ENCODE assay signal across 28 cellular contexts in the genomic region with DNA sequence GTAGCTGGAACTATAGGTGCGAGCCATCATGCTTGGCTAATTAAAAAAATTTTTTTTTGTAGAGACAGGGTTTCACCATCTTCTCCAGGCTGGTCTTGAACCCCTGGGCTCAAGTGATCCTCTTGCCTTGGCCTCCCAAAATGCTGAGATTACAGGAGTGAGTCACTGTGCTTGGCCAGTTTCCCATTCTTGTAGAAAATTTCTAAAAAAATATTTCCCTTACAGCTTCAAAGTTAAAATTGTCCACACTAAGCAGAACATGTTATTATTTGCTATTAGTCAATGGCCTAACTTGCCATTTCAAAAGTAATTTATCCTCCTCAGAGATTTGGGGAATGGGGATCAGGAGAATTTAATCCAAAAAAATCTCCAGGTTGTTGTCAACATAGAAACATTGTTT. TPM values are rescaled to one million over a fixed set of nuclear protein-coding genes. Genes with fewer than 3 reads are reported as not detected.
DNase-seq lines count a peak whose midpoint lies in the region; ATAC-seq, FAIRE-seq and TF ChIP-seq lines count a peak whose summit lies in the region.
"Had no signal": no experiment of that assay in that cellular context is flagged by ENCODE, and none has a peak within 500 bp of the region (broad histone marks: within the 10 kb centered on the region; RNA-seq: fewer than 3 reads in every experiment).

No MANE protein-coding gene starts in this region.

- H3K27ac ChIP-seq in layer of hippocampus (ENCODE audit: low read depth, low read length) (peak overlapping the region; percentile 44), subcutaneous abdominal adipose tissue (ENCODE audit: low read depth, low read length) (peak overlapping the region; percentile 66), small intestine (ENCODE audit: low read depth in 1 of 2, low read length in 1 of 2) (peak overlapping the region in 1 of 2 donors; percentile 10)
- H3K27ac ChIP-seq: neural progenitor cell, SJSA1 had no signal

- H3K27me3 ChIP-seq in layer of hippocampus (ENCODE audit: control insufficient read depth, insufficient read depth, low read length) (no peaks in the 10 kb centered on the region), subcutaneous abdominal adipose tissue (ENCODE audit: control insufficient read depth in 5 of 5, insufficient read depth in 4 of 5, low read length in 5 of 5) (no peaks in the 10 kb centered on the region), small intestine (ENCODE audit: control insufficient read depth in 2 of 2, insufficient read depth in 2 of 2, low read length in 2 of 2) (no peaks in the 10 kb centered on the region)
- H3K27me3 ChIP-seq: heart right ventricle, neural progenitor cell, SJSA1, stomach had no signal

- no peak overlapping the region for H3K27ac Mint-ChIP-seq in activated naive CD8-positive, alpha-beta T cell treated with anti-CD3 and anti-CD28 coated beads, Interleukin-2, amount 50 U/mL, for 24 hours
- H3K27ac Mint-ChIP-seq: activated naive CD4-positive, alpha-beta T cell treated with anti-CD3 and anti-CD28 coated beads, Interleukin-2, amount 50 U/mL, for 24 hours; CD4-positive, alpha-beta T cell; GM23338; HFFc6; neural progenitor cell; T-cell had no signal

- H3K36me3 ChIP-seq in subcutaneous abdominal adipose tissue (ENCODE audit: control insufficient read depth in 5 of 5, insufficient read depth in 5 of 5, low read length in 5 of 5) (peaks cover 0 to 2% (median 0%) of the 10 kb centered on the region in 5 donors), small intestine (ENCODE audit: control insufficient read depth in 2 of 2, insufficient read depth in 2 of 2, low read length in 2 of 2) (peaks cover 1 to 2% of the 10 kb centered on the region in 2 donors)
- H3K36me3 ChIP-seq: SJSA1 had no signal

- no peak for FAIRE-seq in small intestine (lab: Jason Lieb, UNC)

- H3K9ac ChIP-seq in subcutaneous abdominal adipose tissue (ENCODE audit: low read length in 5 of 5), result no peak overlapping the region
- H3K9ac ChIP-seq: neural progenitor cell had no signal

- TF ChIP-seq CTCF in cardiac fibroblast (IDR thresholded peaks at IDR 0.05; ENCODE audit: low read depth, low read length), result no peak

- no peak overlapping the region for H3K4me3 Mint-ChIP-seq in activated naive CD8-positive, alpha-beta T cell treated with anti-CD3 and anti-CD28 coated beads, Interleukin-2, amount 50 U/mL, for 24 hours
- H3K4me3 Mint-ChIP-seq in activated T-cell treated with anti-CD3 and anti-CD28 coated beads, Interleukin-2, amount 50 U/mL, for 4 hours, result no peak overlapping the region
- H3K4me3 Mint-ChIP-seq: activated naive CD4-positive, alpha-beta T cell treated with anti-CD3 and anti-CD28 coated beads, Interleukin-2, amount 50 U/mL, for 24 hours; CD4-positive, alpha-beta T cell; GM23338; HFFc6; neural progenitor cell; T-cell had no signal

- H3K4me3 ChIP-seq in cardiac fibroblast (replicated peaks in 1 of 2; ENCODE audit: low read depth in 2 of 2, low read length in 2 of 2) (no peak overlapping the region), subcutaneous abdominal adipose tissue (ENCODE audit: low read depth in 1 of 5, low read length in 5 of 5) (no peak overlapping the region), small intestine (ENCODE audit: low read depth in 1 of 2, low read length in 2 of 2) (no peak overlapping the region)
- H3K4me3 ChIP-seq: GM23338, heart right ventricle, neural progenitor cell, SJSA1, stomach had no signal

- peaks cover 11% of the 10 kb centered on the region for H3K36me3 Mint-ChIP-seq in activated naive CD8-positive, alpha-beta T cell treated with anti-CD3 and anti-CD28 coated beads, Interleukin-2, amount 50 U/mL, for 24 hours (ENCODE audit: low read depth)
- H3K36me3 Mint-ChIP-seq in activated T-cell treated with anti-CD3 and anti-CD28 coated beads, Interleukin-2, amount 50 U/mL, for 4 hours (ENCODE audit: insufficient read depth), result peaks cover 16% of the 10 kb centered on the region

- no peaks in the 10 kb centered on the region for H3K9me3 Mint-ChIP-seq in activated naive CD8-positive, alpha-beta T cell treated with anti-CD3 and anti-CD28 coated beads, Interleukin-2, amount 50 U/mL, for 24 hours
- H3K9me3 Mint-ChIP-seq in activated T-cell treated with anti-CD3 and anti-CD28 coated beads, Interleukin-2, amount 50 U/mL, for 4 hours, result no peaks in the 10 kb centered on the region
- H3K9me3 Mint-ChIP-seq: activated naive CD4-positive, alpha-beta T cell treated with anti-CD3 and anti-CD28 coated beads, Interleukin-2, amount 50 U/mL, for 24 hours; CD4-positive, alpha-beta T cell; GM23338; HFFc6; neural progenitor cell; T-cell had no signal

- ATAC-seq in activated naive CD8-positive, alpha-beta T cell treated with anti-CD3 and anti-CD28 coated beads, Interleukin-2, amount 50 U/mL, for 24 hours, result no peak
- ATAC-seq in HG03039 (IDR thresholded peaks at IDR 0.05; ENCODE audit: unreplicated experiment), result no peak
- no peak for ATAC-seq in activated T-cell treated with anti-CD3 and anti-CD28 coated beads, Interleukin-2, amount 50 U/mL, for 4 hours
- ATAC-seq: GM23338, heart right ventricle, T-cell had no signal

- H3K4me1 Mint-ChIP-seq in activated naive CD8-positive, alpha-beta T cell treated with anti-CD3 and anti-CD28 coated beads, Interleukin-2, amount 50 U/mL, for 24 hours, result no peaks in the 10 kb centered on the region
- H3K4me1 Mint-ChIP-seq in activated T-cell treated with anti-CD3 and anti-CD28 coated beads, Interleukin-2, amount 50 U/mL, for 4 hours (ENCODE audit: low read depth), result no peaks in the 10 kb centered on the region
- H3K4me1 Mint-ChIP-seq: activated naive CD4-positive, alpha-beta T cell treated with anti-CD3 and anti-CD28 coated beads, Interleukin-2, amount 50 U/mL, for 24 hours; GM23338; neural progenitor cell had no signal

- no peaks in the 10 kb centered on the region for H3K27me3 Mint-ChIP-seq in activated naive CD8-positive, alpha-beta T cell treated with anti-CD3 and anti-CD28 coated beads, Interleukin-2, amount 50 U/mL, for 24 hours
- H3K27me3 Mint-ChIP-seq in activated T-cell treated with anti-CD3 and anti-CD28 coated beads, Interleukin-2, amount 50 U/mL, for 4 hours (ENCODE audit: low read depth), result no peaks in the 10 kb centered on the region
- H3K27me3 Mint-ChIP-seq: activated naive CD4-positive, alpha-beta T cell treated with anti-CD3 and anti-CD28 coated beads, Interleukin-2, amount 50 U/mL, for 24 hours; CD4-positive, alpha-beta T cell; T-cell had no signal

- peaks cover 0 to 8% (median 7%) of the 10 kb centered on the region in 5 donors for H3K4me1 ChIP-seq in subcutaneous abdominal adipose tissue (ENCODE audit: control insufficient read depth in 5 of 5, insufficient read depth in 5 of 5, low read length in 5 of 5)
- H3K4me1 ChIP-seq in small intestine (ENCODE audit: control insufficient read depth in 2 of 2, insufficient read depth in 1 of 2, low read depth in 1 of 2, low read length in 1 of 2), result no peaks in the 10 kb centered on the region
- H3K4me1 ChIP-seq: neural progenitor cell had no signal

- H3K9me3 ChIP-seq in subcutaneous abdominal adipose tissue (ENCODE audit: control insufficient read depth in 5 of 5, low read length in 5 of 5), result no peaks in the 10 kb centered on the region
- H3K9me3 ChIP-seq in small intestine (ENCODE audit: control insufficient read depth, low read depth), result no peaks in the 10 kb centered on the region
- H3K9me3 ChIP-seq: heart right ventricle, SJSA1, stomach had no signal

- peak; percentile 15 for DNase-seq in EH (ENCODE audit: low read depth)
- peak; percentile 32 to 35 for DNase-seq in cardiac fibroblast (ENCODE audit: low read depth in 2 of 2)
- no peak for DNase-seq in small intestine
- no peak for DNase-seq in activated naive CD8-positive, alpha-beta T cell treated with anti-CD3 and anti-CD28 coated beads, Interleukin-2, amount 50 U/mL, for 24 hours
- no peak for DNase-seq in activated T-cell treated with anti-CD3 and anti-CD28 coated beads, Interleukin-2, amount 50 U/mL, for 4 hours
- DNase-seq: activated CD4-positive, CD25-positive, alpha-beta regulatory T cell; CD4-positive, alpha-beta T cell; cerebellar nuclear complex; effector CD4-positive, alpha-beta T cell; foreskin fibroblast; heart right ventricle; HFFc6; KG1; kidney glomerular epithelial cell; MM.1S; NCI-H1417 treated with DMSO at 0.1 percent for 48 hours; NCI-H2081 treated with DMSO at 0.1 percent for 48 hours; NCI-H82; RPMI8226; stomach; T-cell had no signal

- WGBS in small intestine, 3 donors, result 95 to 100% (median 99%) methylated on average over 1 of the region's 1 CpG

RNA-seq across cellular contexts. Expression of gene SLC38A9, which starts 40.1 kb away (rescaled TPM):
- polyA plus RNA-seq in small intestine, result 1 to 10 TPM; 3.6 to 8.0 (median 5.7) TPM
- total RNA-seq in activated T-cell treated with anti-CD3 and anti-CD28 coated beads, Interleukin-2, amount 50 U/mL, for 4 hours, result 10 to 100 TPM; 14.9 to 19.6 (median 15.1) TPM

Comparison
In these comparisons a context has a peak if more than half of its experiments do, and no peak if none do; other contexts are left out.
1. DNase-seq: peak in EH (single experiment) and cardiac fibroblast (2 of 2); none in small intestine (single experiment), activated naive CD8-positive, alpha-beta T cell treated with anti-CD3 and anti-CD28 coated beads, Interleukin-2, amount 50 U/mL, for 24 hours (single experiment) and activated T-cell treated with anti-CD3 and anti-CD28 coated beads, Interleukin-2, amount 50 U/mL, for 4 hours (single experiment).